ENCODE assay signal across 8 cellular contexts in the genomic region with DNA sequence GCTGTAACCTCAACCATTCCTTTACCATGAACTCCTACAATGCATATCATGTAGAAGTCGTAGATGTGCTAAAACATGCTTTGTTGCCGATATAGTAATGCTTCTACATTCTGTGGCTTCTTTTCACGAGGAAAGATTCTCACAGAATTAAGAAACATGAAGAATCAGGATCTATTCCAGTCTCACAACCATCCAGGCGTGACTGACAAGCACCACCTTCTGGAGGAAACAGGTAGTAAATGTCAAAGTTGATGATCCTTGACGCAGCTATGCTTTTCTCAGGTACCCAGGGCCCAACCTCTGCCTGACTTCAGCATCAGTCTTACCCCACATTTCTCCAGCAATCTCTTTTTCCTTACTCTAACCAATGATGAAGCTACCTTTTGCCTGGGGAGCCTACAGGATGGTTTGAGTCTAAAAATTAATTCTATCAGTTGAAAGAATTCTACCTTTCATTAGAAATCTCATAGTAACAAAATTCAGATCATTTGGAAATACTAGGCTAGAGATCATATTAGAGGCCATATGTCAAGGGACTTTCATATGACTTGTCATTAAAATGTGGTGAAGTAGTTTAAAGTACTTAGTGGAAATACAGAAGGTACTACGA.
DNase-seq lines count a peak whose midpoint lies in the region; ATAC-seq and TF ChIP-seq lines count a peak whose summit lies in the region.

No MANE protein-coding gene starts in this region.

- no peak for ATAC-seq in HG02759 (IDR thresholded peaks at IDR 0.05; ENCODE audit: unreplicated experiment)

- TF ChIP-seq CTCF in astrocyte of the cerebellum (IDR thresholded peaks at IDR 0.05; ENCODE audit: low read depth, low read length, missing control alignments) = peak; percentile 57

- no peak overlapping the region for H3K4me3 ChIP-seq in astrocyte of the cerebellum (ENCODE audit: low read depth, low read length)

- in situ Hi-C loops in astrocyte of the cerebellum (cut with HindIII; ENCODE audit: low sequenced_read_pairs) = no loop called here

- DNase-seq in SIG-M5 treated with dmso at 0.1 percent for 504 hours (lab: John Stamatoyannopoulos, UW; ENCODE audit: unreplicated experiment) = peak; percentile 13
- no peak for DNase-seq in SIG-M5 (lab: John Stamatoyannopoulos, UW)
- peak; percentile 53 for DNase-seq in HT1080 (ENCODE audit: low read depth)
- no peak for DNase-seq in astrocyte of the cerebellum (ENCODE audit: low read depth)
- DNase-seq in lung microvascular endothelial cell (ENCODE audit: low read depth in 2 of 2) = peak; percentile 22 to 60
- no peak for DNase-seq in stimulated activated CD4-positive, alpha-beta T cell treated with anti-CD3 and anti-CD28 coated beads, Interleukin-15, amount 100 ng/mL, for 24 hours
- no peak for DNase-seq in NCI-H1092 (lab: John Stamatoyannopoulos, UW)

Comparison
In these comparisons a context has a peak if more than half of its experiments do, and no peak if none do; other contexts are left out.
1. DNase-seq: peak in SIG-M5 treated with dmso at 0.1 percent for 504 hours (single experiment), HT1080 (single experiment) and lung microvascular endothelial cell (2 of 2); none in SIG-M5 (single experiment), astrocyte of the cerebellum (single experiment), stimulated activated CD4-positive, alpha-beta T cell treated with anti-CD3 and anti-CD28 coated beads, Interleukin-15, amount 100 ng/mL, for 24 hours (single experiment) and NCI-H1092 (single experiment).